ENCODE assay signal across 8 cellular contexts in the genomic region with DNA sequence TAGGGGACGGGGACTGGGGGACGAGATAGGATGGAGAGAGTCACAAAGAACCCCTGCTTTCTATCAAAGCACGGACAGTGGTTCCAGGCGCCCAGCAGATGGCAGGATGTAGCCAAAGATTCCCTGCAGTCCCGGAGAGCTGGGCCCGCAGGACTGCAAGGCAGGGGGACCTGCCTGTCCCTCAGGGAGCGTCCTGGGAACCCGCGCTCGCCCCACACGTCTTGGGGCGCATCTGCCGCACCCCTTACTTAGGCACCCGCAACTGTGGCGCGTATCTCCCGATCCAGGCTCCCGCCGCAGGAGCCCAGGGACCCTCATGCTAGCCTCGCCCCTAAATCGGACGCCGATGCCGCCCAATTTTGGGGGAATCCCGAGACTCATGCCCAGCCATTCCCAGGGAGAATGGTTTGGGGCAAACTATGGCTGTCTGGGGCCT. TPM values are rescaled to one million over a fixed set of nuclear protein-coding genes. Genes with fewer than 3 reads are reported as not detected.
A peak's percentile ranks its signal among the peaks of the same experiment; 100 is the strongest.
DNase-seq lines count a peak whose midpoint lies in the region; ATAC-seq and TF ChIP-seq lines count a peak whose summit lies in the region.

No MANE protein-coding gene starts in this region.

- H4K91ac ChIP-seq in H9 (ENCODE audit: insufficient read length, low read depth, low read length), result no peak overlapping the region

- H3K4me3 Mint-ChIP-seq in H9, result peak overlapping the region; percentile 72 to 87

- peaks cover 75% of the 10 kb centered on the region for H3K27me3 Mint-ChIP-seq in H9 (ENCODE audit: low read depth)

- peaks cover 2 to 6% of the 10 kb centered on the region in 2 experiments; a peak in 4 of 5 replicates for H3K9me3 Mint-ChIP-seq in H9

- H3K9me3 ChIP-seq in H9 (ENCODE audit: control insufficient read depth, low read depth, low read length), result no peaks in the 10 kb centered on the region
- no peaks in the 10 kb centered on the region for H3K9me3 ChIP-seq in ascending aorta
- no peaks in the 10 kb centered on the region for H3K9me3 ChIP-seq in right cardiac atrium (ENCODE audit: control insufficient read depth, low read length)
- H3K9me3 ChIP-seq in parathyroid adenoma (ENCODE audit: control insufficient read depth, low read length), result no peaks in the 10 kb centered on the region

- H3K27me3 ChIP-seq in H9 (ENCODE audit: insufficient read depth, low read length), result peaks cover 20% of the 10 kb centered on the region; the same call in 1 of the 2 replicates
- no peaks in the 10 kb centered on the region for H3K27me3 ChIP-seq in ascending aorta
- H3K27me3 ChIP-seq in right cardiac atrium (ENCODE audit: control insufficient read depth, insufficient read depth), result no peaks in the 10 kb centered on the region
- H3K27me3 ChIP-seq in parathyroid adenoma (ENCODE audit: control insufficient read depth, insufficient read depth, low read length), result no peaks in the 10 kb centered on the region

- H2BK20ac ChIP-seq in H9 (ENCODE audit: low read depth, low read length, poor library complexity, severe bottlenecking), result no peak overlapping the region

- H3K36me3 Mint-ChIP-seq in H9 (ENCODE audit: insufficient read depth in 1 of 3, low read depth in 3 of 3), result no peaks in the 10 kb centered on the region

- no peak overlapping the region for H4K5ac ChIP-seq in H9 (ENCODE audit: insufficient read length, low read depth, low read length)

- no peak overlapping the region for H4K8ac ChIP-seq in H9 (replicated peaks; ENCODE audit: insufficient read length, low read depth, low read length)

- WGBS in H9 (ENCODE audit: extremely low coverage, insufficient read length, low lambda C conversion rate), result no CpG with 5 or more reads among the region's 25 CpGs
- under 1% methylated on average over 25 of the region's 25 CpGs for WGBS in right cardiac atrium

- no peak overlapping the region for H3T11ph ChIP-seq in H9 (ENCODE audit: low read length)

- no peak overlapping the region for H3K56ac ChIP-seq in H9 (ENCODE audit: insufficient read length, low read depth, low read length)

- no peak overlapping the region for H2BK5ac ChIP-seq in H9 (ENCODE audit: insufficient read length, low read length)

- H3K4me1 ChIP-seq in H9 (ENCODE audit: insufficient read depth, low read length) (no peaks in the 10 kb centered on the region), ascending aorta (peaks cover 0 to 2% of the 10 kb centered on the region in 2 donors), right cardiac atrium (ENCODE audit: control insufficient read depth, insufficient read depth, low read length) (no peaks in the 10 kb centered on the region), parathyroid adenoma (no peaks in the 10 kb centered on the region)

- H3K79me2 ChIP-seq in H9 (ENCODE audit: insufficient read depth, low read length), result no peaks in the 10 kb centered on the region
- no peaks in the 10 kb centered on the region for H3K79me2 ChIP-seq in parathyroid adenoma

- no peak overlapping the region for H3K23ac ChIP-seq in H9 (ENCODE audit: insufficient read length, low read depth, low read length)

- no peak overlapping the region for H2BK15ac ChIP-seq in H9 (ENCODE audit: low read depth, low read length)

- H3K36me3 ChIP-seq in ascending aorta, result no peaks in the 10 kb centered on the region
- no peaks in the 10 kb centered on the region for H3K36me3 ChIP-seq in parathyroid adenoma (ENCODE audit: control insufficient read depth, insufficient read depth, low read length)

- H3K4me3 ChIP-seq in ascending aorta (peak overlapping the region; percentile 47 to 62), right cardiac atrium (ENCODE audit: low read length) (peak overlapping the region; percentile 43), parathyroid adenoma (ENCODE audit: low read depth, low read length) (peak overlapping the region; percentile 32)

- ATAC-seq in right cardiac atrium (peak; percentile 85 to 93), GM21526 (IDR thresholded peaks at IDR 0.05; ENCODE audit: low FRiP score, unreplicated experiment) (no peak)
- ATAC-seq in activated CD4-positive, CD25-positive, alpha-beta regulatory T cell treated with anti-CD3 and anti-CD28 coated beads, Interleukin-2, amount 50 U/mL, for 24 hours, result no peak

- H2BK120ac ChIP-seq in H9 (ENCODE audit: low read depth, low read length, poor library complexity, severe bottlenecking), result no peak overlapping the region

- H3K4me2 ChIP-seq in H9 (ENCODE audit: insufficient read depth, insufficient read length, low read length), result peak overlapping the region; percentile 69
- H3K4me2 ChIP-seq in parathyroid adenoma (ENCODE audit: low read length), result peak overlapping the region; percentile 61

- no peak overlapping the region for H3K27ac Mint-ChIP-seq in H9

- peaks cover 12% of the 10 kb centered on the region for H3K23me2 ChIP-seq in H9 (ENCODE audit: insufficient read length, low read depth, low read length, poor library complexity, severe bottlenecking)

- no peaks in the 10 kb centered on the region for H4K20me1 ChIP-seq in H9 (ENCODE audit: control insufficient read depth, insufficient read depth, insufficient read length)

- DNase-seq in DMS153 treated with DMSO at 0.1 percent for 48 hours (lab: John Stamatoyannopoulos, UW; ENCODE audit: unreplicated experiment) (peak; percentile 43), H9 (peak; percentile 87), NCI-H526 treated with DMSO at 0.1 percent for 48 hours (lab: John Stamatoyannopoulos, UW) (peak; percentile 69), ascending aorta (ENCODE audit: low spot score in 2 of 2) (peak in 1 of 2 donors; percentile 80), right cardiac atrium (peak; percentile 76 to 87 (median 83))

- H3K4ac ChIP-seq in H9 (ENCODE audit: low read depth, low read length), result no peak overlapping the region

- no peak overlapping the region for H3K14ac ChIP-seq in H9 (ENCODE audit: insufficient read depth, low read length)

- H3K18ac ChIP-seq in H9 (ENCODE audit: insufficient read length, low read depth, low read length), result no peak overlapping the region

- no peaks in the 10 kb centered on the region for H3K79me1 ChIP-seq in H9 (ENCODE audit: insufficient read depth, low read depth, low read length, poor library complexity, severe bottlenecking)

- H3K27ac ChIP-seq in H9 (ENCODE audit: insufficient read length, low read depth, low read length) (no peak overlapping the region), ascending aorta (no peak overlapping the region), right cardiac atrium (ENCODE audit: low read length) (no peak overlapping the region), parathyroid adenoma (no peak overlapping the region)

- no peak overlapping the region for H2BK12ac ChIP-seq in H9 (ENCODE audit: insufficient read length, low read depth, low read length)

- peak; percentile 86 for TF ChIP-seq CTCF in H9 (conservative IDR thresholded peaks at IDR 0.05)
- TF ChIP-seq CTCF in ascending aorta (IDR thresholded peaks at IDR 0.05), result peak; percentile 56 to 70 (median 60)
- peak; percentile 36 for TF ChIP-seq CTCF in parathyroid adenoma (IDR thresholded peaks at IDR 0.05)

- intact Hi-C loops in ascending aorta (cut with DNase I) (loop anchor here (2.0 to 5.0 kb wide), 2 partner anchors 58 to 92 kb away; no protein-coding TSS in a partner anchor), right cardiac atrium (cut with DNase I) (loop anchor here in 2 of 4 donors (5.0 to 10.0 kb wide), 3 partner anchors 404 to 764 kb away; no protein-coding TSS in a partner anchor)

- H2AFZ ChIP-seq in H9 (ENCODE audit: low read length), result no peak overlapping the region
- H2AFZ ChIP-seq in parathyroid adenoma, result peak overlapping the region; percentile 62

- H3K9ac ChIP-seq in H9 (ENCODE audit: extremely low read depth, insufficient read length, low read length), result no peak overlapping the region
- H3K9ac ChIP-seq in parathyroid adenoma, result no peak overlapping the region

- peaks cover 10 to 11% of the 10 kb centered on the region in 2 experiments for H3K4me1 Mint-ChIP-seq in H9

- no peak overlapping the region for H2AK5ac ChIP-seq in H9 (ENCODE audit: insufficient read length, low read length)

RNA-seq across cellular contexts. Expression of gene STK32B, which starts 0.7 kb away (rescaled TPM):
- total RNA-seq in H9 (2021), result 1.0 and 1.3 TPM in 2 replicates
- total RNA-seq in ascending aorta, result 2.3 TPM
- under 1 TPM; 0.25 to 0.56 (median 0.36) TPM for total RNA-seq in right cardiac atrium
- polyA plus RNA-seq in right cardiac atrium, result 0.02 TPM

RNA-seq across cellular contexts. Expression of gene CYTL1, which starts 31.3 kb away (rescaled TPM):
- total RNA-seq in H9 (2021) (1.4 and 1.7 TPM in 2 replicates), ascending aorta (0.85 TPM), right cardiac atrium (under 1 TPM in 3 of 4 donors, not detected in 1; 0.45 to 0.62 (median 0.46) TPM)
- polyA plus RNA-seq in right cardiac atrium, result 0.50 TPM

Comparison
In these comparisons a context has a peak if more than half of its experiments do, and no peak if none do; other contexts are left out.
1. CTCF ChIP-seq: peak in every context shown above with its lines; median percentile 86 in H9; 60 in ascending aorta; 36 in parathyroid adenoma.
2. ATAC-seq: peak in right cardiac atrium (2 of 2); none in GM21526 (single experiment) and activated CD4-positive, CD25-positive, alpha-beta regulatory T cell treated with anti-CD3 and anti-CD28 coated beads, Interleukin-2, amount 50 U/mL, for 24 hours (0 of 2).
3. Peak in every context shown above with its lines, with median percentiles within 50 percentile points of each other: H3K4me3 ChIP-seq.